In genomic region chr17:74972107-74972972, GRCh38 we compare ENCODE assay signal across 8 cellular contexts. TPM values are rescaled to one million over a fixed set of nuclear protein-coding genes. Genes with fewer than 3 reads are reported as not detected.
DNase-seq lines count a peak whose midpoint lies in the region; ATAC-seq and TF ChIP-seq lines count a peak whose summit lies in the region.

HID1 (minus strand) TSS chr17:74972759; CDS start chr17:74972656, 103 bp downstream.

- H3K36me3 Mint-ChIP-seq in T-helper 1 cell treated with Interleukin-12 subunit alpha and Interleukin-12 subunit beta and Interleukin-4 antibody, amounts not matched to agents 30 μg/mL and 1 μg/mL, for 36 hours (ENCODE audit: low read depth): no peaks in the 10 kb centered on the region

- H3K4me3 ChIP-seq in BJ (ENCODE audit: low read depth, low read length) (peak within 1 kb of the TSS; percentile 55), HUES64 (ENCODE audit: low read length) (peak within 1 kb of the TSS; percentile 63), ascending aorta (peak within 1 kb of the TSS; percentile 70 to 74), retinal pigment epithelial cell (ENCODE audit: low read length) (peak within 1 kb of the TSS; percentile 57), uterus (peak within 1 kb of the TSS; percentile 21 to 32)

- H3K9me3 Mint-ChIP-seq in T-helper 1 cell treated with Interleukin-12 subunit alpha and Interleukin-12 subunit beta and Interleukin-4 antibody, amounts not matched to agents 30 μg/mL and 1 μg/mL, for 36 hours: no peaks in the 10 kb centered on the region

- 1% methylated on average over 95 of the region's 95 CpGs for WGBS in HUES64

- 0 out of 2 replicates have a peak, but pooled peaks cover 3% of the 10 kb centered on the region for H3K4me1 ChIP-seq in HUES64 (ENCODE audit: insufficient read depth, low read length)
- peaks cover 4 to 10% of the 10 kb centered on the region in 2 donors for H3K4me1 ChIP-seq in ascending aorta
- H3K4me1 ChIP-seq in uterus: peaks cover 0 to 11% of the 10 kb centered on the region in 2 donors

- peaks cover 44% of the 10 kb centered on the region for H3K27me3 Mint-ChIP-seq in T-helper 1 cell treated with Interleukin-12 subunit alpha and Interleukin-12 subunit beta and Interleukin-4 antibody, amounts not matched to agents 30 μg/mL and 1 μg/mL, for 36 hours (ENCODE audit: low read depth)

- DNase-seq in BJ (ENCODE audit: low read depth) (no peak), ascending aorta (ENCODE audit: low spot score in 2 of 2) (peak in 1 of 2 donors; percentile 79), hypothalamus (lab: John Stamatoyannopoulos, UW) (peak in 48 of 51 donors; percentile 11 to 93 (median 64)), retinal pigment epithelial cell (ENCODE audit: low read depth) (no peak), uterus (peak in 1 of 2 donors; percentile 54)

- CTCF ChIA-PET in BJ (lab: Yijun Ruan, JAX): interaction anchor here (1.2 to 3.7 kb wide), 9 partner anchors 8 to 159 kb away, joined by 3 to 26 read pairs (median 6); partner anchors contain the start of gene NT5C

- peak in 1 of 2 donors; percentile 40 for TF ChIP-seq POLR2A in uterus (IDR thresholded peaks at IDR 0.05)

- H3K4me1 Mint-ChIP-seq in T-helper 1 cell treated with Interleukin-12 subunit alpha and Interleukin-12 subunit beta and Interleukin-4 antibody, amounts not matched to agents 30 μg/mL and 1 μg/mL, for 36 hours (ENCODE audit: low read depth): peaks cover 4% of the 10 kb centered on the region

- TF ChIP-seq CTCF in BJ (IDR thresholded peaks at IDR 0.05; ENCODE audit: insufficient read depth, low read depth, low read length) (no peak), ascending aorta (IDR thresholded peaks at IDR 0.05) (no peak), retinal pigment epithelial cell (conservative IDR thresholded peaks at IDR 0.05; ENCODE audit: low read depth, low read length) (no peak), uterus (IDR thresholded peaks at IDR 0.05) (peak in 1 of 4 experiments; percentile 5)

- peak within 1 kb of the TSS; percentile 47; the same call in 1 of the 2 replicates for H3K9ac ChIP-seq in HUES64 (ENCODE audit: low read depth, low read length)

- no peaks in the 10 kb centered on the region for H3K9me3 ChIP-seq in HUES64 (ENCODE audit: insufficient read depth, low read depth, low read length)
- H3K9me3 ChIP-seq in ascending aorta: no peaks in the 10 kb centered on the region
- no peaks in the 10 kb centered on the region for H3K9me3 ChIP-seq in uterus

- no peak within 1 kb of the TSS for H3K27ac Mint-ChIP-seq in T-helper 1 cell treated with Interleukin-12 subunit alpha and Interleukin-12 subunit beta and Interleukin-4 antibody, amounts not matched to agents 30 μg/mL and 1 μg/mL, for 36 hours

- POLR2A ChIA-PET in BJ (lab: Charles Lee): no interaction called here

- peak within 1 kb of the TSS; percentile 87 for H3K4me3 Mint-ChIP-seq in T-helper 1 cell treated with Interleukin-12 subunit alpha and Interleukin-12 subunit beta and Interleukin-4 antibody, amounts not matched to agents 30 μg/mL and 1 μg/mL, for 36 hours

- H3K27me3 ChIP-seq in BJ (ENCODE audit: control insufficient read depth, insufficient read depth, low read length) (peaks cover 9% of the 10 kb centered on the region), HUES64 (ENCODE audit: insufficient read depth, low read length) (peaks cover 64% of the 10 kb centered on the region), ascending aorta (no peaks in the 10 kb centered on the region), uterus (peaks cover 0 to 4% of the 10 kb centered on the region in 2 donors)

- ATAC-seq in HG02973 (IDR thresholded peaks at IDR 0.05; ENCODE audit: unreplicated experiment): no peak

- intact Hi-C loops in ascending aorta (cut with DNase I): no loop called here
- intact Hi-C loops in uterus (cut with DNase I; ENCODE audit: low total_unique reads): no loop called here

- H3K27ac ChIP-seq in HUES64 (ENCODE audit: low read depth, low read length): no peak within 1 kb of the TSS
- no peak within 1 kb of the TSS for H3K27ac ChIP-seq in ascending aorta
- peak within 1 kb of the TSS in 1 of 2 donors; percentile 44 for H3K27ac ChIP-seq in uterus

- H3K36me3 ChIP-seq in BJ (ENCODE audit: control insufficient read depth, insufficient read depth, low read length) (no peaks in the 10 kb centered on the region), HUES64 (ENCODE audit: insufficient read depth, low read length) (no peaks in the 10 kb centered on the region), ascending aorta (no peaks in the 10 kb centered on the region), uterus (no peaks in the 10 kb centered on the region)

RNA-seq across cellular contexts. Expression of gene HID1, which starts in this region (rescaled TPM):
- polyA plus RNA-seq in BJ (2011; rRNA removed): 1.7 and 1.8 TPM in 2 replicates
- 2.2 and 2.9 TPM in 2 replicates for polyA minus RNA-seq in BJ (2011; rRNA and poly(A)+ RNA removed)
- polyA plus RNA-seq in HUES64 (2013, experiment 1 of 2): 2.7 TPM
- 3.7 TPM for polyA plus RNA-seq in HUES64 (2013, experiment 2 of 2)
- total RNA-seq in ascending aorta (103 TPM), uterus (10 to 100 TPM in 2 of 4 donors, 1 to 10 TPM in 2; 4.4 to 46.2 (median 22.6) TPM)

Comparison
In these comparisons a context has a peak if more than half of its experiments do, and no peak if none do; other contexts are left out.
1. DNase-seq: peak in hypothalamus (48 of 51); none in BJ (single experiment) and retinal pigment epithelial cell (single experiment).
2. Peak in every context shown above with its lines, with median percentiles within 50 percentile points of each other: H3K4me3 ChIP-seq.